ENCODE assay signal across 8 cellular contexts in genomic region chr13:97975851-97976550, GRCh38. TPM values are rescaled to one million over a fixed set of nuclear protein-coding genes. Genes with fewer than 3 reads are reported as not detected.
DNase-seq lines count a peak whose midpoint lies in the region; ATAC-seq, FAIRE-seq and TF ChIP-seq lines count a peak whose summit lies in the region.

No MANE protein-coding gene starts in this region.

- peaks cover 38% of the 10 kb centered on the region for H4K20me1 ChIP-seq in BLaER1

- H3K4me3 ChIP-seq in BLaER1 = peak overlapping the region; percentile 88
- H3K4me3 ChIP-seq in colonic mucosa = peak overlapping the region; percentile 90

- DNase-seq in GM19239 (ENCODE audit: insufficient read length, low spot score) (peak; percentile 96), NCI-H510A treated with DMSO at 0.1 percent for 48 hours (lab: John Stamatoyannopoulos, UW) (peak; percentile 68), colonic mucosa (peak; percentile 90)
- DNase-seq in activated CD4-positive, alpha-beta T cell treated with anti-CD3 and anti-CD28 coated beads for 4 hours = peak; percentile 89 to 92
- DNase-seq in stimulated activated CD4-positive, alpha-beta T cell treated with anti-CD3 and anti-CD28 coated beads, Interleukin-1b, Interleukin-23, amount 100 ng/mL, for 24 hours (ENCODE audit: low read depth in 4 of 4, low spot score in 1 of 4) = peak; percentile 57 to 91 (median 81)

- no peak for TF ChIP-seq CTCF in colonic mucosa (IDR thresholded peaks at IDR 0.05)

- H3K27me3 ChIP-seq in BLaER1 (no peaks in the 10 kb centered on the region), colonic mucosa (no peaks in the 10 kb centered on the region), layer of hippocampus (ENCODE audit: control insufficient read depth, insufficient read depth, low read length) (no peaks in the 10 kb centered on the region)

- H3K9me3 ChIP-seq in BLaER1 (no peaks in the 10 kb centered on the region), colonic mucosa (no peaks in the 10 kb centered on the region)

- H3K4me1 ChIP-seq in BLaER1 (peaks cover 29% of the 10 kb centered on the region), colonic mucosa (peaks cover 7% of the 10 kb centered on the region)

- H3K9ac ChIP-seq in BLaER1 = peak overlapping the region; percentile 92
- H3K9ac ChIP-seq in colonic mucosa (ENCODE audit: low read depth in 2 of 2, low read length in 2 of 2) = peak overlapping the region; percentile 75 to 84

- no peaks in the 10 kb centered on the region for H3K36me3 ChIP-seq in BLaER1
- no peaks in the 10 kb centered on the region for H3K36me3 ChIP-seq in colonic mucosa

- intact Hi-C loops in colonic mucosa (cut with DNase I) = no loop called here

- H3K4me2 ChIP-seq in BLaER1 = peak overlapping the region; percentile 91

- H3K27ac ChIP-seq in BLaER1 = peak overlapping the region; percentile 97
- H3K27ac ChIP-seq in colonic mucosa = peak overlapping the region; percentile 74
- H3K27ac ChIP-seq in layer of hippocampus (ENCODE audit: low read depth, low read length) = peak overlapping the region; percentile 85

- ATAC-seq in HG03432 (IDR thresholded peaks at IDR 0.05; ENCODE audit: unreplicated experiment) = peak; percentile 92

- FAIRE-seq in GM19239 (lab: Jason Lieb, UNC) = peak; percentile 52

RNA-seq across cellular contexts. Expression of gene IPO5, which starts 22.5 kb away (rescaled TPM):
- total RNA-seq in colonic mucosa = 10 to 100 TPM; 67.5 to 95.4 TPM

Comparison
In these comparisons a context has a peak if more than half of its experiments do, and no peak if none do; other contexts are left out.
1. Peak in every context shown above with its lines: DNase-seq, ATAC-seq, H3K4me3 ChIP-seq and H3K27ac ChIP-seq.